ENCODE assay signal across 22 cellular contexts in genomic region chr16:74573622-74574021, GRCh38. TPM values are rescaled to one million over a fixed set of nuclear protein-coding genes. Genes with fewer than 3 reads are reported as not detected.
DNase-seq lines count a peak whose midpoint lies in the region; ATAC-seq, FAIRE-seq and TF ChIP-seq lines count a peak whose summit lies in the region.
"Had no signal": no experiment of that assay in that cellular context is flagged by ENCODE, and none has a peak within 500 bp of the region (broad histone marks: within the 10 kb centered on the region; RNA-seq: fewer than 3 reads in every experiment).

No MANE protein-coding gene starts in this region.

- peak overlapping the region; percentile 71 for H3K27ac Mint-ChIP-seq in activated naive CD4-positive, alpha-beta T cell treated with anti-CD3 and anti-CD28 coated beads, Interleukin-2, amount 50 U/mL, for 24 hours
- H3K27ac Mint-ChIP-seq: HFFc6; IgD-negative memory B cell; memory B cell; stimulated activated memory B cell treated with anti-CD40 and anti-IgM and Interleukin-4, amounts not matched to agents 10 μg/mL and 1 μg/mL and 100 μg/mL, for 72 hours had no signal

- intact Hi-C loops in K562 (cut with micrococcal nuclease) = no loop called here

- H3K27me3 ChIP-seq in K562 (ENCODE audit: control insufficient read depth in 2 of 2, insufficient read depth in 2 of 2, low read length in 2 of 2) = no peaks in the 10 kb centered on the region
- no peaks in the 10 kb centered on the region for H3K27me3 ChIP-seq in neuronal stem cell (ENCODE audit: control insufficient read depth in 3 of 3, insufficient read depth in 3 of 3, low read depth in 1 of 3, low read length in 3 of 3)
- H3K27me3 ChIP-seq in Peyer's patch = no peaks in the 10 kb centered on the region
- H3K27me3 ChIP-seq: heart right ventricle had no signal

- H3K4me1 ChIP-seq in K562 (replicated peaks in 1 of 2; ENCODE audit: control insufficient read depth in 2 of 2, insufficient read depth in 2 of 2, low read length in 2 of 2) (peaks cover 0 to 2% of the 10 kb centered on the region in 2 experiments; a peak in 2 of 5 replicates), neuronal stem cell (ENCODE audit: control insufficient read depth in 2 of 2, insufficient read depth in 1 of 2, low read depth in 1 of 2, low read length in 2 of 2) (peaks cover 0 to 4% of the 10 kb centered on the region in 2 donors), Peyer's patch (peaks cover 0 to 24% (median 0%) of the 10 kb centered on the region in 4 donors)

- BruUV-seq in K562 (replicated peaks; lab: Mats Ljungman, UMichigan) = no TSS peak

- H4K8ac ChIP-seq in neuronal stem cell (ENCODE audit: low read depth, low read length) = no peak overlapping the region

- H3K9me3 ChIP-seq in K562 (replicated peaks; ENCODE audit: control insufficient read depth, insufficient read depth, low read depth, low read length) = no peaks in the 10 kb centered on the region
- no peaks in the 10 kb centered on the region for H3K9me3 ChIP-seq in neuronal stem cell (replicated peaks in 1 of 2; ENCODE audit: control insufficient read depth in 2 of 2, insufficient read depth in 1 of 2, low read depth in 1 of 2, low read length in 2 of 2)
- H3K9me3 ChIP-seq in Peyer's patch = no peaks in the 10 kb centered on the region
- H3K9me3 ChIP-seq: heart right ventricle had no signal

- H3K79me1 ChIP-seq in neuronal stem cell (ENCODE audit: low read depth, low read length) = peaks cover 4% of the 10 kb centered on the region

- H3K27me3 Mint-ChIP-seq in activated naive CD4-positive, alpha-beta T cell treated with anti-CD3 and anti-CD28 coated beads, Interleukin-2, amount 50 U/mL, for 24 hours = no peaks in the 10 kb centered on the region
- H3K27me3 Mint-ChIP-seq: IgD-negative memory B cell; memory B cell; stimulated activated memory B cell treated with anti-CD40 and anti-IgM and Interleukin-4, amounts not matched to agents 10 μg/mL and 1 μg/mL and 100 μg/mL, for 72 hours had no signal

- FAIRE-seq in K562 (lab: Jason Lieb, UNC) = no peak
- FAIRE-seq: D721Med had no signal

- no peak overlapping the region for H3K14ac ChIP-seq in neuronal stem cell (ENCODE audit: low read length)

- H3K23ac ChIP-seq in neuronal stem cell (ENCODE audit: low read depth, low read length, poor library complexity) = no peak overlapping the region

- H3K36me3 Mint-ChIP-seq in activated naive CD4-positive, alpha-beta T cell treated with anti-CD3 and anti-CD28 coated beads, Interleukin-2, amount 50 U/mL, for 24 hours = peaks cover 3% of the 10 kb centered on the region
- H3K36me3 Mint-ChIP-seq: IgD-negative memory B cell; stimulated activated memory B cell treated with anti-CD40 and anti-IgM and Interleukin-4, amounts not matched to agents 10 μg/mL and 1 μg/mL and 100 μg/mL, for 72 hours had no signal

- TF ChIP-seq POLR2A in K562 (conservative IDR thresholded peaks at IDR 0.05) = no peak
- no peak for TF ChIP-seq POLR2A in Peyer's patch (IDR thresholded peaks at IDR 0.05)

- H3K9me1 ChIP-seq in K562 (ENCODE audit: control insufficient read depth, insufficient read depth, low read length) = no peaks in the 10 kb centered on the region

- no peak overlapping the region for H2BK120ac ChIP-seq in neuronal stem cell (ENCODE audit: low read depth, low read length)

- no peak for TF ChIP-seq EP300 in K562 (IDR thresholded peaks at IDR 0.05; ENCODE audit: low read length)

- no peak overlapping the region for H3K4ac ChIP-seq in neuronal stem cell (ENCODE audit: low read length)

- POLR2A ChIA-PET in K562 (lab: Yijun Ruan, JAX) = interaction anchor here (1.0 to 1.8 kb wide), 3 partner anchors 8 to 20 kb away, joined by 3 to 4 read pairs (median 4); no protein-coding TSS in a partner anchor

- no peak overlapping the region for H2BK5ac ChIP-seq in neuronal stem cell (ENCODE audit: low read length)

- no peaks in the 10 kb centered on the region for H3K9me3 Mint-ChIP-seq in activated naive CD4-positive, alpha-beta T cell treated with anti-CD3 and anti-CD28 coated beads, Interleukin-2, amount 50 U/mL, for 24 hours
- H3K9me3 Mint-ChIP-seq: HFFc6; IgD-negative memory B cell; memory B cell; stimulated activated memory B cell treated with anti-CD40 and anti-IgM and Interleukin-4, amounts not matched to agents 10 μg/mL and 1 μg/mL and 100 μg/mL, for 72 hours had no signal

- 61% methylated on average over 7 of the region's 8 CpGs for WGBS in K562 (ENCODE audit: insufficient coverage, low coverage, missing lambda C conversion rate)
- no CpG with 5 or more reads among the region's 8 CpGs for WGBS in neuronal stem cell (ENCODE audit: extremely low coverage in 2 of 2, insufficient read length in 2 of 2, insufficient replicate concordance in 1 of 2), 2 donors

- H3K27ac ChIP-seq in K562 (ENCODE audit: extremely low read depth, low read depth, low read length) (no peak overlapping the region), neuronal stem cell (replicated peaks; ENCODE audit: low read length) (no peak overlapping the region), Peyer's patch (no peak overlapping the region)
- H3K27ac ChIP-seq: heart right ventricle had no signal

- in situ Hi-C loops in K562 (cut with MboI) = no loop called here

- peaks cover 68% of the 10 kb centered on the region for H3K79me2 ChIP-seq in K562 (ENCODE audit: control insufficient read depth, insufficient read depth, low read length)

- H2AFZ ChIP-seq in K562 (ENCODE audit: low read depth, low read length) = no peak overlapping the region
- no peak overlapping the region for H2AFZ ChIP-seq in neuronal stem cell (ENCODE audit: low read length)

- no peak for DNase-seq in activated naive CD4-positive, alpha-beta T cell treated with anti-CD3 and anti-CD28 coated beads, Interleukin-2, amount 50 U/mL, for 16 hours
- peak; percentile 9 for DNase-seq in MV-4-11 (lab: John Stamatoyannopoulos, UW)
- no peak for DNase-seq in K562 (ENCODE audit: extremely low read depth in 1 of 4, low spot score in 3 of 4)
- no peak for DNase-seq in neuronal stem cell (ENCODE audit: low spot score)
- no peak for DNase-seq in iPS-NIHi11 (ENCODE audit: low spot score)
- DNase-seq in Peyer's patch = no peak
- no peak for DNase-seq in stimulated activated CD4-positive, alpha-beta T cell treated with anti-CD3 and anti-CD28 coated beads, Interleukin-4, amount 100 ng/mL, for 4 hours
- DNase-seq: activated CD4-positive, alpha-beta T cell treated with anti-CD3 and anti-CD28 coated beads, Interleukin-2, amount 50 U/mL, for 48 hours; activated CD4-positive, CD25-positive, alpha-beta regulatory T cell; activated effector memory CD4-positive, alpha-beta T cell treated with Interleukin-2 at 50 U/mL for 16 hours; effector CD4-positive, alpha-beta T cell; heart right ventricle; HFFc6; NCI-H1417 treated with DMSO at 0.1 percent for 48 hours; RPMI8226; T1000 had no signal

- H2BK15ac ChIP-seq in neuronal stem cell (ENCODE audit: low read length) = no peak overlapping the region

- H3K4me1 Mint-ChIP-seq in activated naive CD4-positive, alpha-beta T cell treated with anti-CD3 and anti-CD28 coated beads, Interleukin-2, amount 50 U/mL, for 24 hours = peaks cover 78% of the 10 kb centered on the region

- H2AK5ac ChIP-seq in neuronal stem cell (ENCODE audit: low read depth, low read length) = no peak overlapping the region

- no peak overlapping the region for H3K4me2 ChIP-seq in K562 (ENCODE audit: insufficient read depth, low read length)
- no peak overlapping the region for H3K4me2 ChIP-seq in neuronal stem cell (ENCODE audit: insufficient read depth, low read length, poor library complexity, severe bottlenecking)
- H3K4me2 ChIP-seq: smooth muscle cell had no signal

- H3K9ac ChIP-seq in K562 (ENCODE audit: insufficient read depth in 1 of 2, low read depth in 2 of 2, low read length in 2 of 2) = no peak overlapping the region
- H3K9ac ChIP-seq in neuronal stem cell (ENCODE audit: low read depth, low read length, poor library complexity) = peak overlapping the region; percentile 30

- no peak overlapping the region for H4K91ac ChIP-seq in neuronal stem cell (ENCODE audit: low read depth, low read length, poor library complexity)

- CTCF ChIA-PET in K562 (lab: Yijun Ruan, JAX; ENCODE audit: low intra/inter-chr PET ratio) = no interaction called here

- TF ChIP-seq RAD21 in K562 (CRISPR knock-in tag; conservative IDR thresholded peaks at IDR 0.05 in 1 of 2, IDR thresholded peaks at IDR 0.05 in 1 of 2) = no peak

- H3K4me3 Mint-ChIP-seq in activated naive CD4-positive, alpha-beta T cell treated with anti-CD3 and anti-CD28 coated beads, Interleukin-2, amount 50 U/mL, for 24 hours = no peak overlapping the region
- H3K4me3 Mint-ChIP-seq: HFFc6; memory B cell; stimulated activated memory B cell treated with anti-CD40 and anti-IgM and Interleukin-4, amounts not matched to agents 10 μg/mL and 1 μg/mL and 100 μg/mL, for 72 hours had no signal

- no peak overlapping the region for H2BK12ac ChIP-seq in neuronal stem cell (ENCODE audit: low read length)

- H3K18ac ChIP-seq in neuronal stem cell (ENCODE audit: low read length) = no peak overlapping the region

- peaks cover 22% of the 10 kb centered on the region; the same call in 1 of the 2 replicates for H4K20me1 ChIP-seq in K562 (replicated peaks; ENCODE audit: control insufficient read depth, insufficient read depth, low read length)

- no peak for ATAC-seq in K562
- ATAC-seq: heart right ventricle; stimulated activated memory B cell treated with anti-CD40 and anti-IgM and Interleukin-4, amounts not matched to agents 10 μg/mL and 1 μg/mL and 100 μg/mL, for 72 hours had no signal

- H3K4me3 ChIP-seq in K562 = no peak overlapping the region
- H3K4me3 ChIP-seq in neuronal stem cell (ENCODE audit: low read length in 2 of 2) = no peak overlapping the region
- no peak overlapping the region for H3K4me3 ChIP-seq in Peyer's patch
- H3K4me3 ChIP-seq: heart right ventricle, smooth muscle cell had no signal

- H3K36me3 ChIP-seq in K562 (ENCODE audit: control insufficient read depth, insufficient read depth, low read length) (no peaks in the 10 kb centered on the region), neuronal stem cell (replicated peaks in 1 of 2; ENCODE audit: control insufficient read depth in 2 of 2, insufficient read depth in 2 of 2, low read length in 2 of 2) (no peaks in the 10 kb centered on the region), Peyer's patch (no peaks in the 10 kb centered on the region)
- H3K36me3 ChIP-seq: heart right ventricle had no signal

- no peak for TF ChIP-seq CTCF in K562 (IDR thresholded peaks at IDR 0.05 in 2 of 3, conservative IDR thresholded peaks at IDR 0.05 in 1 of 3; ENCODE audit: insufficient read depth in 2 of 3, low read depth in 1 of 3, low read length in 3 of 3)
- no peak for TF ChIP-seq CTCF in Peyer's patch (IDR thresholded peaks at IDR 0.05)

RNA-seq across cellular contexts. Expression of gene GLG1, which starts 33.3 kb away (rescaled TPM):
- total RNA-seq in K562 (2011; cell fraction: chromatin; rRNA removed; ENCODE audit: low replicate concordance) = 147 and 204 TPM in 2 replicates
- total RNA-seq in K562 (2011; cell fraction: nucleolus; rRNA removed) = 111 and 116 TPM in 2 replicates
- 154 and 170 TPM in 2 replicates for total RNA-seq in K562 (2011; cell fraction: nucleoplasm; rRNA removed)
- total RNA-seq in K562 (2014; rRNA removed) (29.9 and 31.1 TPM in 2 replicates), K562 (2014; rRNA removed; fragmentation: Illumina TruSeq; extraction: Trizol) (24.0 and 26.5 TPM in 2 replicates), K562 (2015; rRNA removed; fragmentation: Illumina TruSeq; extraction: Trizol) (22.9 and 24.5 TPM in 2 replicates), K562 (2021) (32.9 and 36.0 TPM in 2 replicates), Peyer's patch (100 to 1,000 TPM in 3 of 4 donors, 10 to 100 TPM in 1; 90.0 to 153 (median 113) TPM)
- polyA plus RNA-seq in K562 (2011; rRNA removed) (23.6 and 28.9 TPM in 2 replicates), K562 (2014; fragmentation: Illumina TruSeq; extraction: Trizol) (22.2 and 25.8 TPM in 2 replicates), K562 (2014; fragmentation: Nextera tagmentation; extraction: Ambion mirVana) (1 to 10 TPM; 6.2 to 7.2 TPM), K562 (2014; rRNA removed) (18.0 and 20.6 TPM in 2 replicates)
- 12.2 and 19.7 TPM in 2 replicates for polyA plus RNA-seq in K562 (2011; cell fraction: cytosol; rRNA removed)
- polyA plus RNA-seq in K562 (2011; cell fraction: nucleus; rRNA removed) = 26.3 and 32.2 TPM in 2 replicates
- polyA plus RNA-seq in K562 (2012) = 23.7 and 25.1 TPM in 2 replicates
- 56.5 and 66.1 TPM in 2 replicates for polyA minus RNA-seq in K562 (2011; rRNA and poly(A)+ RNA removed)
- polyA minus RNA-seq in K562 (2011; cell fraction: cytosol; rRNA and poly(A)+ RNA removed) = 26.3 and 35.2 TPM in 2 replicates
- polyA minus RNA-seq in K562 (2011; cell fraction: nucleus; rRNA and poly(A)+ RNA removed) = 24.6 and 39.7 TPM in 2 replicates
- polyA plus RNA-seq in neuronal stem cell (2013, experiment 1 of 2) = 53.7 TPM
- 54.8 TPM for polyA plus RNA-seq in neuronal stem cell (2013, experiment 2 of 2)
